10 cellular contexts compared by ENCODE assay signal in genomic region chr7:2607122-2607912, GRCh38. TPM values are rescaled to one million over a fixed set of nuclear protein-coding genes. Genes with fewer than 3 reads are reported as not detected.
DNase-seq lines count a peak whose midpoint lies in the region; ATAC-seq and TF ChIP-seq lines count a peak whose summit lies in the region.
"Had no signal": no experiment of that assay in that cellular context is flagged by ENCODE, and none has a peak within 500 bp of the region (broad histone marks: within the 10 kb centered on the region; RNA-seq: fewer than 3 reads in every experiment).

No MANE protein-coding gene starts in this region.

- peak in 1 of 4 donors; percentile 25 for TF ChIP-seq EP300 in sigmoid colon (IDR thresholded peaks at IDR 0.05)

- no peaks in the 10 kb centered on the region for H4K20me1 ChIP-seq in hepatocyte (ENCODE audit: insufficient read depth, poor library complexity, severe bottlenecking)
- H4K20me1 ChIP-seq in MM.1S (ENCODE audit: insufficient read depth, low read length), result no peaks in the 10 kb centered on the region

- no peak overlapping the region for H3K4me3 Mint-ChIP-seq in mesothelial cell of epicardium

- H3K9ac ChIP-seq in MM.1S (ENCODE audit: low read length), result no peak overlapping the region

- no peaks in the 10 kb centered on the region for H3K79me2 ChIP-seq in hepatocyte
- no peaks in the 10 kb centered on the region for H3K79me2 ChIP-seq in MM.1S (ENCODE audit: low read length)

- no peak overlapping the region for H3K4me2 ChIP-seq in hepatocyte
- H3K4me2 ChIP-seq in MM.1S (ENCODE audit: low read depth, low read length), result no peak overlapping the region

- H3K27me3 Mint-ChIP-seq in mesothelial cell of epicardium (ENCODE audit: low read depth), result no peaks in the 10 kb centered on the region

- H3K9me2 ChIP-seq in hepatocyte (replicated peaks; ENCODE audit: insufficient read depth), result no peaks in the 10 kb centered on the region
- H3K9me2 ChIP-seq in MM.1S (replicated peaks; ENCODE audit: insufficient read depth, low read length), result no peaks in the 10 kb centered on the region

- peak overlapping the region; percentile 20 for H3K27ac ChIP-seq in hepatocyte
- H3K27ac ChIP-seq in sigmoid colon, result peak overlapping the region; percentile 42 to 63 (median 58)
- no peak overlapping the region for H3K27ac ChIP-seq in MM.1S (ENCODE audit: low read length)

- H3K27ac Mint-ChIP-seq in mesothelial cell of epicardium, result no peak overlapping the region

- DNase-seq in GM03348 (ENCODE audit: low spot score) (peak; percentile 57), cardiac fibroblast (ENCODE audit: low read depth in 2 of 2) (peak; percentile 30 to 48), hepatocyte (ENCODE audit: low spot score) (no peak), sigmoid colon (peak; percentile 82), MM.1S (no peak), mesothelial cell of epicardium (ENCODE audit: low spot score in 2 of 2, unreplicated experiment in 2 of 2) (no peak), NCI-H510A (lab: John Stamatoyannopoulos, UW) (no peak)
- DNase-seq: NCI-H1436 treated with DMSO at 0.1 percent for 48 hours had no signal

- no peak for TF ChIP-seq CTCF in cardiac fibroblast (IDR thresholded peaks at IDR 0.05; ENCODE audit: low read depth, low read length)
- no peak for TF ChIP-seq CTCF in hepatocyte (IDR thresholded peaks at IDR 0.05; ENCODE audit: poor library complexity)
- no peak for TF ChIP-seq CTCF in sigmoid colon (IDR thresholded peaks at IDR 0.05)
- TF ChIP-seq CTCF in MM.1S (IDR thresholded peaks at IDR 0.05; ENCODE audit: low read length), result no peak
- no peak for TF ChIP-seq CTCF in mesothelial cell of epicardium (IDR thresholded peaks at IDR 0.05; ENCODE audit: unreplicated experiment)

- H3K36me3 ChIP-seq in hepatocyte (replicated peaks; ENCODE audit: insufficient read depth, low read depth) (no peaks in the 10 kb centered on the region), sigmoid colon (peaks cover 0 to 12% (median 0%) of the 10 kb centered on the region in 4 donors), MM.1S (replicated peaks; ENCODE audit: insufficient read depth, low read length) (no peaks in the 10 kb centered on the region)

- H3K4me1 ChIP-seq in hepatocyte (ENCODE audit: insufficient read depth) (peaks cover 5% of the 10 kb centered on the region), sigmoid colon (no peaks in the 10 kb centered on the region), MM.1S (ENCODE audit: low read length) (no peaks in the 10 kb centered on the region)

- ATAC-seq in HG03108 (IDR thresholded peaks at IDR 0.05; ENCODE audit: unreplicated experiment), result no peak
- ATAC-seq: GM12878 had no signal

- H3K4me1 Mint-ChIP-seq in mesothelial cell of epicardium, result peaks cover 4% of the 10 kb centered on the region

- 74% methylated on average over 26 of the region's 26 CpGs for whole genome bisulfite sequencing in hepatocyte (ENCODE audit: low lambda C conversion rate, missing lambda C conversion rate)
- WGBS in sigmoid colon, 2 donors, result 53 to 70% methylated on average over 26 of the region's 26 CpGs

- no peaks in the 10 kb centered on the region for H3K27me3 ChIP-seq in hepatocyte
- no peaks in the 10 kb centered on the region for H3K27me3 ChIP-seq in sigmoid colon
- no peaks in the 10 kb centered on the region for H3K27me3 ChIP-seq in MM.1S (replicated peaks; ENCODE audit: insufficient read depth, low read length)

- TF ChIP-seq POLR2A in sigmoid colon (IDR thresholded peaks at IDR 0.05), result no peak

- intact Hi-C loops in sigmoid colon (cut with DNase I), result no loop called here

- H3K4me3 ChIP-seq in cardiac fibroblast (replicated peaks in 1 of 2; ENCODE audit: low read depth in 2 of 2, low read length in 2 of 2) (no peak overlapping the region), hepatocyte (no peak overlapping the region), sigmoid colon (no peak overlapping the region), MM.1S (ENCODE audit: low read length) (no peak overlapping the region)
- H3K4me3 ChIP-seq: GM12878 had no signal

- H3K9me3 Mint-ChIP-seq in mesothelial cell of epicardium, result no peaks in the 10 kb centered on the region

- no peaks in the 10 kb centered on the region for H3F3A ChIP-seq in MM.1S (ENCODE audit: insufficient read depth, low read length)

- H2AFZ ChIP-seq in hepatocyte (no peak overlapping the region), MM.1S (ENCODE audit: low read length) (no peak overlapping the region)

- H3K9me3 ChIP-seq in hepatocyte (ENCODE audit: low read depth), result no peaks in the 10 kb centered on the region
- no peaks in the 10 kb centered on the region for H3K9me3 ChIP-seq in sigmoid colon
- no peaks in the 10 kb centered on the region for H3K9me3 ChIP-seq in MM.1S (replicated peaks; ENCODE audit: insufficient read depth, low read length)

- H3K36me3 Mint-ChIP-seq in mesothelial cell of epicardium, result peaks cover 6% of the 10 kb centered on the region

RNA-seq across cellular contexts. Expression of gene TTYH3, which starts 24.5 kb away (rescaled TPM):
- total RNA-seq in hepatocyte (35.8 and 46.3 TPM in 2 replicates), sigmoid colon (10 to 100 TPM; 10.2 to 19.4 (median 13.0) TPM), mesothelial cell of epicardium (282 to 296 TPM (median 282 TPM) in 3 replicates)
- polyA plus RNA-seq in hepatocyte (101 and 108 TPM in 2 replicates), sigmoid colon (10 to 100 TPM in 2 of 3 donors, 1 to 10 TPM in 1; 5.4 to 41.7 (median 21.3) TPM)

RNA-seq across cellular contexts. Expression of gene IQCE, which starts 48.5 kb away (rescaled TPM):
- 8.2 and 13.3 TPM in 2 replicates for total RNA-seq in hepatocyte
- 10.0 and 11.8 TPM in 2 replicates for polyA plus RNA-seq in hepatocyte
- total RNA-seq in sigmoid colon, result 10 to 100 TPM in 2 of 4 donors, 1 to 10 TPM in 2; 6.4 to 22.4 (median 11.8) TPM
- 10 to 100 TPM in 1 of 3 donors, 1 to 10 TPM in 2; 8.1 to 19.6 (median 9.6) TPM for polyA plus RNA-seq in sigmoid colon
- 26.6 to 29.6 TPM (median 26.6 TPM) in 3 replicates for total RNA-seq in mesothelial cell of epicardium

RNA-seq across cellular contexts. Expression of gene BRAT1, which starts 52.0 kb away (rescaled TPM):
- 15.7 and 19.2 TPM in 2 replicates for total RNA-seq in hepatocyte
- polyA plus RNA-seq in hepatocyte, result 37.8 and 45.0 TPM in 2 replicates
- total RNA-seq in sigmoid colon, result 10 to 100 TPM; 17.8 to 24.6 (median 22.1) TPM
- 10 to 100 TPM in 2 of 3 donors, 1 to 10 TPM in 1; 9.6 to 25.9 (median 11.3) TPM for polyA plus RNA-seq in sigmoid colon
- total RNA-seq in mesothelial cell of epicardium, result 44.2 to 47.6 TPM (median 46.8 TPM) in 3 replicates

Comparison
In these comparisons a context has a peak if more than half of its experiments do, and no peak if none do; other contexts are left out.
1. DNase-seq: peak in GM03348 (single experiment), cardiac fibroblast (2 of 2) and sigmoid colon (single experiment); none in hepatocyte (single experiment), MM.1S (single experiment), mesothelial cell of epicardium (0 of 2) and NCI-H510A (single experiment).